Comparison of ENCODE assay signal across 24 cellular contexts in the genomic region with DNA sequence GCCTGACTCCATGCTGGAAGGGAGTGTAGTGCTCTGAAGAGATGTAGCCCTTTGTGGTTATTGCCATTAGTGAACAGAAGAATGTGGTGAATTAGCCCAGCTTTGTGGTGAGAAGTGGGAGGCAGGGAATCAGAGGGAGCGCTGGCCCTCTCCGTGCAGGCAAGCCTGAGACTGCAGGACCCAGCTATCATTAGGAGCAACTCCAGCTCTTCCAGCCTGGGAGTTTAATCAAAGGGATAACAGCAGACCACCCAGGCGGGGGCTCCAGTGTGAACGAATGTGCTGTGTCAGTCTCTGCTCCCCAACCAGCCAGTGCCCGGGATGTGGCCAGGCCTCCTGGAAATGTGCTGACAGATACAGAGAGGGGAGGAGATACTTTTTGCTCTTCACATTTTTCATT.
A peak's percentile ranks its signal among the peaks of the same experiment; 100 is the strongest.
DNase-seq lines count a peak whose midpoint lies in the region; FAIRE-seq and TF ChIP-seq lines count a peak whose summit lies in the region.
"Had no signal": no experiment of that assay in that cellular context is flagged by ENCODE, and none has a peak within 500 bp of the region (broad histone marks: within the 10 kb centered on the region; RNA-seq: fewer than 3 reads in every experiment).

No MANE protein-coding gene starts in this region.

- no peak for TF ChIP-seq EP300 in H1 (IDR thresholded peaks at IDR 0.05; ENCODE audit: borderline replicate concordance in 1 of 2, low read depth in 2 of 2, low read length in 2 of 2)

- no peak for FAIRE-seq in H1 (lab: Jason Lieb, UNC)
- FAIRE-seq: GM12878, TTC549 had no signal

- no peak overlapping the region for H2BK120ac ChIP-seq in H1 (replicated peaks; ENCODE audit: low read depth, low read length)
- H2BK120ac ChIP-seq in mesenchymal stem cell (ENCODE audit: low read depth, low read length) = no peak overlapping the region

- no peak overlapping the region for H2BK20ac ChIP-seq in H1 (ENCODE audit: low read length)

- H3K4ac ChIP-seq in H1 (replicated peaks; ENCODE audit: insufficient read length, low read depth, low read length) (no peak overlapping the region), mesenchymal stem cell (ENCODE audit: low read depth in 1 of 2, low read length in 2 of 2) (no peak overlapping the region)

- H3K4me2 ChIP-seq in H1 (ENCODE audit: insufficient read depth in 1 of 2, low read depth in 2 of 2, low read length in 2 of 2) = no peak overlapping the region
- H3K4me2 ChIP-seq in mesenchymal stem cell (ENCODE audit: low read length, poor library complexity, severe bottlenecking) = no peak overlapping the region
- peak overlapping the region; percentile 48 for H3K4me2 ChIP-seq in smooth muscle cell

- no peak for TF ChIP-seq RAD21 in H1 (IDR thresholded peaks at IDR 0.05 in 1 of 2, conservative IDR thresholded peaks at IDR 0.05 in 1 of 2; ENCODE audit: low read depth in 2 of 2, low read length in 2 of 2)

- no peak for TF ChIP-seq CTCF in cardiac muscle cell (IDR thresholded peaks at IDR 0.05; ENCODE audit: low read depth, low read length)
- TF ChIP-seq CTCF in H1 (IDR thresholded peaks at IDR 0.05; ENCODE audit: control extremely low read depth in 1 of 3, insufficient read depth in 1 of 3, low read depth in 1 of 3, low read length in 3 of 3) = no peak
- no peak for TF ChIP-seq CTCF in smooth muscle cell (IDR thresholded peaks at IDR 0.05; ENCODE audit: borderline replicate concordance, insufficient read depth, poor library complexity, severe bottlenecking)

- CTCF ChIA-PET in H1 (lab: Charles Lee; ENCODE audit: partially characterized antibody) = interaction anchor here (0.7 to 3.1 kb wide), 13 partner anchors 8 to 669 kb away, joined by 3 to 13 read pairs (median 5); partner anchors contain the start of gene TGFB3

- no peak overlapping the region for H3K9ac ChIP-seq in H1 (replicated peaks in 1 of 4; ENCODE audit: extremely low read depth in 1 of 4, low read depth in 3 of 4, low read length in 3 of 4)
- H3K9ac ChIP-seq in mesenchymal stem cell (ENCODE audit: low read length) = no peak overlapping the region
- no peak overlapping the region for H3K9ac ChIP-seq in smooth muscle cell (ENCODE audit: low read depth)

- H3K23me2 ChIP-seq in H1 (ENCODE audit: low read depth, low read length) = no peaks in the 10 kb centered on the region; the same call in 1 of the 2 replicates

- H4K91ac ChIP-seq in H1 (replicated peaks; ENCODE audit: insufficient read length, low read length) (no peak overlapping the region), mesenchymal stem cell (ENCODE audit: low read length) (no peak overlapping the region)

- no peak overlapping the region for H3K56ac ChIP-seq in H1 (replicated peaks; ENCODE audit: insufficient read length, low read depth, low read length)

- WGBS in H1 (ENCODE audit: extremely low coverage in 1 of 2, insufficient coverage in 1 of 2, insufficient read length in 1 of 2, insufficient replicate concordance in 2 of 2, low coverage in 1 of 2, low lambda C conversion rate in 2 of 2, missing lambda C conversion rate in 1 of 2), 2 experiments = 76% methylated on average over 5 of the region's 5 CpGs; no CpG with 5 or more reads in 1 of the 2 experiments
- WGBS in mesenchymal stem cell = 58% methylated on average over 4 of the region's 5 CpGs
- 7% methylated on average over 5 of the region's 5 CpGs for WGBS in smooth muscle cell (ENCODE audit: low lambda C conversion rate)

- H3K27me3 ChIP-seq in cardiac muscle cell (no peaks in the 10 kb centered on the region), H1 (replicated peaks in 1 of 4; ENCODE audit: control insufficient read depth in 3 of 4, extremely low read depth in 1 of 4, insufficient read depth in 3 of 4, low read length in 3 of 4) (no peaks in the 10 kb centered on the region), mesenchymal stem cell (ENCODE audit: control insufficient read depth in 1 of 2, insufficient read depth in 1 of 2, low read length in 2 of 2) (no peaks in the 10 kb centered on the region), smooth muscle cell (ENCODE audit: low read depth) (no peaks in the 10 kb centered on the region)
- H3K27me3 ChIP-seq: esophagus muscularis mucosa, stomach, upper lobe of left lung had no signal

- H3K4me3 ChIP-seq in cardiac muscle cell (no peak overlapping the region), H1 (ENCODE audit: extremely low read depth in 1 of 4, insufficient read depth in 2 of 4, low read depth in 3 of 4, low read length in 4 of 4) (no peak overlapping the region), mesenchymal stem cell (ENCODE audit: insufficient read depth in 1 of 2, low read depth in 1 of 2, low read length in 2 of 2) (no peak overlapping the region), smooth muscle cell (no peak overlapping the region)
- H3K4me3 ChIP-seq: esophagus muscularis mucosa, GM12878, stomach, upper lobe of left lung had no signal

- POLR2A ChIA-PET in H1 (lab: Charles Lee; ENCODE audit: partially characterized antibody) = interaction anchor here (1.0 kb wide), 1 partner anchor 172 kb away, joined by 3 read pairs; no protein-coding TSS in a partner anchor

- H3K36me3 ChIP-seq in cardiac muscle cell (no peaks in the 10 kb centered on the region), H1 (ENCODE audit: control insufficient read depth in 2 of 4, insufficient read depth in 4 of 4, low read length in 3 of 4) (peaks cover 0 to 2% (median 0%) of the 10 kb centered on the region in 4 experiments; a peak in 2 of 8 replicates), mesenchymal stem cell (ENCODE audit: control insufficient read depth in 1 of 2, insufficient read depth in 2 of 2, low read depth in 1 of 2, low read length in 2 of 2) (peaks cover 9 to 11% of the 10 kb centered on the region in 2 experiments), smooth muscle cell (ENCODE audit: low read depth) (no peaks in the 10 kb centered on the region)

- intact Hi-C loops in cardiac septum (cut with DNase I) = loop anchor here (10.0 kb wide), 1 partner anchor 61 kb away; no protein-coding TSS in a partner anchor

- no peaks in the 10 kb centered on the region for H3K79me2 ChIP-seq in H1 (ENCODE audit: control insufficient read depth in 1 of 2, insufficient read depth in 2 of 2, low read length in 2 of 2)
- no peaks in the 10 kb centered on the region for H3K79me2 ChIP-seq in smooth muscle cell (ENCODE audit: low read depth)

- H4K8ac ChIP-seq in H1 (ENCODE audit: extremely low read depth, insufficient read depth, low read length) = no peak overlapping the region
- no peak overlapping the region for H4K8ac ChIP-seq in mesenchymal stem cell (ENCODE audit: low read length)

- H3K4me1 ChIP-seq in cardiac muscle cell (ENCODE audit: low read depth) = peaks cover 34% of the 10 kb centered on the region
- no peaks in the 10 kb centered on the region for H3K4me1 ChIP-seq in H1 (replicated peaks in 1 of 4; ENCODE audit: control insufficient read depth in 3 of 4, insufficient read depth in 4 of 4, low read length in 3 of 4)
- H3K4me1 ChIP-seq in mesenchymal stem cell (ENCODE audit: control insufficient read depth, insufficient read depth, low read depth, low read length) = peaks cover 5% of the 10 kb centered on the region
- peaks cover 20% of the 10 kb centered on the region for H3K4me1 ChIP-seq in smooth muscle cell (ENCODE audit: low read depth)
- H3K4me1 ChIP-seq: stomach, upper lobe of left lung had no signal

- H3K27ac ChIP-seq in cardiac muscle cell (peak overlapping the region; percentile 7), H1 (ENCODE audit: low read depth, low read length) (no peak overlapping the region), mesenchymal stem cell (ENCODE audit: low read length, poor library complexity, severe bottlenecking) (peak overlapping the region; percentile 13), smooth muscle cell (ENCODE audit: low read depth) (peak overlapping the region; percentile 25)
- H3K27ac ChIP-seq: stomach, upper lobe of left lung had no signal

- no peak overlapping the region for H2AFZ ChIP-seq in H1 (ENCODE audit: low read length)
- H2AFZ ChIP-seq in mesenchymal stem cell (ENCODE audit: low read depth, low read length) = no peak overlapping the region
- no peak overlapping the region for H2AFZ ChIP-seq in smooth muscle cell (ENCODE audit: low read depth)

- TF ChIP-seq POLR2A in H1 (IDR thresholded peaks at IDR 0.05; ENCODE audit: control extremely low read depth in 1 of 2, low read depth in 2 of 2, low read length in 2 of 2) = no peak

- H2BK12ac ChIP-seq in H1 (ENCODE audit: low read depth, low read length) = no peak overlapping the region
- H2BK12ac ChIP-seq in mesenchymal stem cell (ENCODE audit: low read length in 2 of 2) = no peak overlapping the region

- H2AK5ac ChIP-seq in H1 (ENCODE audit: low read depth, low read length) (no peak overlapping the region), mesenchymal stem cell (ENCODE audit: low read length, severe bottlenecking) (no peak overlapping the region)

- DNase-seq in cardiac muscle cell (ENCODE audit: low read depth in 1 of 2, low spot score in 1 of 2) = peak; percentile 71 to 74
- no peak for DNase-seq in cardiac septum (ENCODE audit: low spot score)
- DNase-seq in H1 (ENCODE audit: low read depth in 1 of 2, low spot score in 2 of 2) = no peak
- no peak for DNase-seq in mesenchymal stem cell
- DNase-seq in smooth muscle cell (lab: John Stamatoyannopoulos, UW; ENCODE audit: unreplicated experiment) = peak; percentile 17
- DNase-seq in NCI-H1694 treated with DMSO at 0.1 percent for 48 hours (lab: John Stamatoyannopoulos, UW) = no peak
- no peak for DNase-seq in DMS53 (lab: John Stamatoyannopoulos, UW)
- DNase-seq in DMS153 (lab: John Stamatoyannopoulos, UW) = no peak
- DNase-seq: 8988T; activated CD4-positive, alpha-beta T cell treated with anti-CD3 and anti-CD28 coated beads for 36 hours; activated naive CD4-positive, alpha-beta T cell treated with anti-CD3 and anti-CD28 coated beads, Interleukin-2, amount 50 U/mL, for 16 hours; activated T-cell treated with anti-CD3 and anti-CD28 coated beads, Interleukin-2, amount 50 U/mL, for 72 hours; aorta; CD8-positive, alpha-beta memory T cell; effector memory CD4-positive, alpha-beta T cell; NCI-H1930; NCI-H226; NCI-H82; OCI-M1; stomach; upper lobe of left lung had no signal

- no peak overlapping the region for H4K5ac ChIP-seq in H1 (ENCODE audit: insufficient read length, low read depth, low read length)

- H3K18ac ChIP-seq in H1 (ENCODE audit: extremely low read depth, low read length) = no peak overlapping the region
- H3K18ac ChIP-seq in mesenchymal stem cell (ENCODE audit: low read depth in 1 of 2, low read length in 2 of 2) = no peak overlapping the region

- H3K14ac ChIP-seq in H1 (ENCODE audit: insufficient read length) (no peak overlapping the region), mesenchymal stem cell (ENCODE audit: low read length in 2 of 2) (no peak overlapping the region)

- no peak overlapping the region for H2BK15ac ChIP-seq in H1 (ENCODE audit: low read length)
- H2BK15ac ChIP-seq in mesenchymal stem cell (ENCODE audit: low read depth, poor library complexity, severe bottlenecking) = no peak overlapping the region

- H2BK5ac ChIP-seq in H1 (ENCODE audit: low read depth, low read length) (no peak overlapping the region), mesenchymal stem cell (ENCODE audit: low read depth, low read length, poor library complexity, severe bottlenecking) (no peak overlapping the region)

- H3K23ac ChIP-seq in H1 (ENCODE audit: insufficient read length) (no peak overlapping the region), mesenchymal stem cell (ENCODE audit: low read length in 2 of 2) (no peak overlapping the region)

- no peaks in the 10 kb centered on the region for H3K79me1 ChIP-seq in H1 (ENCODE audit: low read depth, low read length)
- peaks cover 4% of the 10 kb centered on the region for H3K79me1 ChIP-seq in mesenchymal stem cell (replicated peaks; ENCODE audit: low read length, poor library complexity, severe bottlenecking)

- peaks cover 16% of the 10 kb centered on the region for H3F3A ChIP-seq in smooth muscle cell (ENCODE audit: low read depth)

- H4K20me1 ChIP-seq in H1 (replicated peaks in 1 of 2; ENCODE audit: control insufficient read depth in 1 of 2, insufficient read depth in 2 of 2, low read length in 2 of 2) = no peaks in the 10 kb centered on the region
- no peaks in the 10 kb centered on the region for H4K20me1 ChIP-seq in smooth muscle cell (ENCODE audit: low read depth)

- no peaks in the 10 kb centered on the region for H3K9me3 ChIP-seq in cardiac muscle cell (ENCODE audit: low read depth)
- H3K9me3 ChIP-seq in H1 (ENCODE audit: insufficient read depth in 2 of 2, low read depth in 1 of 2, low read length in 1 of 2) = no peaks in the 10 kb centered on the region
- H3K9me3 ChIP-seq in mesenchymal stem cell (ENCODE audit: control insufficient read depth, low read length) = no peaks in the 10 kb centered on the region
- no peaks in the 10 kb centered on the region for H3K9me3 ChIP-seq in smooth muscle cell (replicated peaks; ENCODE audit: low read depth)
- H3K9me3 ChIP-seq: upper lobe of left lung had no signal

Comparison
In these comparisons a context has a peak if more than half of its experiments do, and no peak if none do; other contexts are left out.
1. DNase-seq: peak in cardiac muscle cell (2 of 2) and smooth muscle cell (single experiment); none in cardiac septum (single experiment), H1 (0 of 2), mesenchymal stem cell (single experiment), NCI-H1694 treated with DMSO at 0.1 percent for 48 hours (single experiment), DMS53 (single experiment) and DMS153 (single experiment).